ENCODE assay signal across 19 cellular contexts in the genomic region with DNA sequence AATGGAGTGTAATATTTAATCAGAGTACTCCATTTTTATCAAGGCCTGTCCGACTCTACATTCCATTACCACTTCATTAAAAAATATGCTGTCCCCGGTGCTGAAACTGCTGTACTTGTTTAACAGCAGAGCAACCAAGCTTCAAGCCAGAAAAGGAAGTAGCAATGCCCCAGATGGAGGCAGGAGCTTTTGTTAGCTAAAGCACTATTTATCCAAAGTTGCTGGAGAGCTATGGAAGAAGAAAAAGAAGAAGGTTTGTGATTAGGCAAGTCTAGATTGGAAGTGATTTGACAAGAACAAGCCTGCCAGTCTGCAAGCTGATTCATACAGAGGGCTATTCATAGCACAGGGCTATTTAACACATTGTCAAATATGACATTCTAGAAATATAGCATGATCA.
DNase-seq lines count a peak whose midpoint lies in the region; ATAC-seq and TF ChIP-seq lines count a peak whose summit lies in the region.
"Had no signal": no experiment of that assay in that cellular context is flagged by ENCODE, and none has a peak within 500 bp of the region (broad histone marks: within the 10 kb centered on the region; RNA-seq: fewer than 3 reads in every experiment).

No MANE protein-coding gene starts in this region.

- no peaks in the 10 kb centered on the region for H3K4me1 ChIP-seq in HEK293 (ENCODE audit: control insufficient read depth, insufficient read depth, low read length)
- H3K4me1 ChIP-seq: lower lobe of right lung, sigmoid colon, transverse colon had no signal

- no peak for TF ChIP-seq CTCF in HEK293 (tag by site-specific recombination; IDR thresholded peaks at IDR 0.05)
- no peak for TF ChIP-seq CTCF in nephron progenitor cell (IDR thresholded peaks at IDR 0.05)

- DNase-seq in epidermal melanocyte (ENCODE audit: insufficient read length, low spot score) (peak; percentile 21), nephron progenitor cell (peak; percentile 10), midbrain (lab: John Stamatoyannopoulos, UW) (no peak), T-helper 1 cell (no peak), NCI-H510A (lab: John Stamatoyannopoulos, UW) (no peak)
- DNase-seq: activated naive CD4-positive, alpha-beta T cell treated with anti-CD3 and anti-CD28 coated beads, Interleukin-2, amount 50 U/mL, for 16 hours; lower lobe of right lung; NCI-H1105; NCI-H2227 treated with DMSO at 0.1 percent for 48 hours; sigmoid colon; stimulated activated CD4-positive, alpha-beta T cell treated with anti-CD3 and anti-CD28 coated beads, Interleukin-4, amount 100 ng/mL, for 24 hours; transverse colon had no signal

- H3K4me1 Mint-ChIP-seq in nephron progenitor cell, result peaks cover 21% of the 10 kb centered on the region
- H3K4me1 Mint-ChIP-seq: central memory CD8-positive, alpha-beta T cell; neural crest cell had no signal

- H3K27me3 Mint-ChIP-seq in nephron progenitor cell (ENCODE audit: low read depth, poor library complexity), result peaks cover 7% of the 10 kb centered on the region
- H3K27me3 Mint-ChIP-seq: central memory CD8-positive, alpha-beta T cell had no signal

- no peaks in the 10 kb centered on the region for H3K36me3 ChIP-seq in HEK293 (ENCODE audit: control insufficient read depth in 2 of 2, insufficient read depth in 1 of 2, low read length in 2 of 2)
- H3K36me3 ChIP-seq: lower lobe of right lung, sigmoid colon, transverse colon had no signal

- no peak for ATAC-seq in HG03571 (IDR thresholded peaks at IDR 0.05; ENCODE audit: unreplicated experiment)
- ATAC-seq: lower lobe of right lung, WTC11 had no signal

- H3K4me3 Mint-ChIP-seq in nephron progenitor cell, result no peak overlapping the region
- H3K4me3 Mint-ChIP-seq: central memory CD8-positive, alpha-beta T cell; neural crest cell; WTC11 had no signal

- H3K9me3 Mint-ChIP-seq in nephron progenitor cell, result no peaks in the 10 kb centered on the region
- H3K9me3 Mint-ChIP-seq: neural crest cell, WTC11 had no signal

- no peak overlapping the region for H3K27ac Mint-ChIP-seq in nephron progenitor cell
- H3K27ac Mint-ChIP-seq: WTC11 had no signal

- no peaks in the 10 kb centered on the region for H3K36me3 Mint-ChIP-seq in nephron progenitor cell (ENCODE audit: low read depth)
- H3K36me3 Mint-ChIP-seq: WTC11 had no signal

- CTCF ChIA-PET in HEK293 (lab: Yijun Ruan, JAX), result interaction anchor here (0.6 to 1.2 kb wide), 2 partner anchors 10 to 153 kb away, joined by 5 read pairs; no protein-coding TSS in a partner anchor

- no peak overlapping the region for H3K27ac ChIP-seq in HEK293 (ENCODE audit: extremely low read depth, low read depth, low read length)
- H3K27ac ChIP-seq: C4-2B, lower lobe of right lung, sigmoid colon, transverse colon had no signal

- POLR2A ChIA-PET in HEK293 (lab: Yijun Ruan, JAX), result no interaction called here

- no peak overlapping the region for H3K4me3 ChIP-seq in HEK293 (ENCODE audit: low read depth, low read length)
- H3K4me3 ChIP-seq: lower lobe of right lung, sigmoid colon, transverse colon had no signal

- no peaks in the 10 kb centered on the region for H3K9me3 ChIP-seq in HEK293 (ENCODE audit: control insufficient read depth, insufficient read depth, low read depth, low read length)
- H3K9me3 ChIP-seq: lower lobe of right lung, sigmoid colon, transverse colon had no signal

TF ChIP-seq in HEK293, 187 proteins besides CTCF, POLR2A, EP300 and RAD21 (continues in another document):
- TF ChIP-seq, protein P1, sequence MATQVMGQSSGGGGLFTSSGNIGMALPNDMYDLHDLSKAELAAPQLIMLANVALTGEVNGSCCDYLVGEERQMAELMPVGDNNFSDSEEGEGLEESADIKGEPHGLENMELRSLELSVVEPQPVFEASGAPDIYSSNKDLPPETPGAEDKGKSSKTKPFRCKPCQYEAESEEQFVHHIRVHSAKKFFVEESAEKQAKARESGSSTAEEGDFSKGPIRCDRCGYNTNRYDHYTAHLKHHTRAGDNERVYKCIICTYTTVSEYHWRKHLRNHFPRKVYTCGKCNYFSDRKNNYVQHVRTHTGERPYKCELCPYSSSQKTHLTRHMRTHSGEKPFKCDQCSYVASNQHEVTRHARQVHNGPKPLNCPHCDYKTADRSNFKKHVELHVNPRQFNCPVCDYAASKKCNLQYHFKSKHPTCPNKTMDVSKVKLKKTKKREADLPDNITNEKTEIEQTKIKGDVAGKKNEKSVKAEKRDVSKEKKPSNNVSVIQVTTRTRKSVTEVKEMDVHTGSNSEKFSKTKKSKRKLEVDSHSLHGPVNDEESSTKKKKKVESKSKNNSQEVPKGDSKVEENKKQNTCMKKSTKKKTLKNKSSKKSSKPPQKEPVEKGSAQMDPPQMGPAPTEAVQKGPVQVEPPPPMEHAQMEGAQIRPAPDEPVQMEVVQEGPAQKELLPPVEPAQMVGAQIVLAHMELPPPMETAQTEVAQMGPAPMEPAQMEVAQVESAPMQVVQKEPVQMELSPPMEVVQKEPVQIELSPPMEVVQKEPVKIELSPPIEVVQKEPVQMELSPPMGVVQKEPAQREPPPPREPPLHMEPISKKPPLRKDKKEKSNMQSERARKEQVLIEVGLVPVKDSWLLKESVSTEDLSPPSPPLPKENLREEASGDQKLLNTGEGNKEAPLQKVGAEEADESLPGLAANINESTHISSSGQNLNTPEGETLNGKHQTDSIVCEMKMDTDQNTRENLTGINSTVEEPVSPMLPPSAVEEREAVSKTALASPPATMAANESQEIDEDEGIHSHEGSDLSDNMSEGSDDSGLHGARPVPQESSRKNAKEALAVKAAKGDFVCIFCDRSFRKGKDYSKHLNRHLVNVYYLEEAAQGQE (tag by site-specific recombination; IDR thresholded peaks at IDR 0.05), result peak; percentile 85
- no peak for TF ChIP-seq SP2 (tag by site-specific recombination; IDR thresholded peaks at IDR 0.05)
- TF ChIP-seq, protein P2, sequence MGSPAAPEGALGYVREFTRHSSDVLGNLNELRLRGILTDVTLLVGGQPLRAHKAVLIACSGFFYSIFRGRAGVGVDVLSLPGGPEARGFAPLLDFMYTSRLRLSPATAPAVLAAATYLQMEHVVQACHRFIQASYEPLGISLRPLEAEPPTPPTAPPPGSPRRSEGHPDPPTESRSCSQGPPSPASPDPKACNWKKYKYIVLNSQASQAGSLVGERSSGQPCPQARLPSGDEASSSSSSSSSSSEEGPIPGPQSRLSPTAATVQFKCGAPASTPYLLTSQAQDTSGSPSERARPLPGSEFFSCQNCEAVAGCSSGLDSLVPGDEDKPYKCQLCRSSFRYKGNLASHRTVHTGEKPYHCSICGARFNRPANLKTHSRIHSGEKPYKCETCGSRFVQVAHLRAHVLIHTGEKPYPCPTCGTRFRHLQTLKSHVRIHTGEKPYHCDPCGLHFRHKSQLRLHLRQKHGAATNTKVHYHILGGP (tag by site-specific recombination; IDR thresholded peaks at IDR 0.05), result no peak

TF ChIP-seq in PFSK-1, 5 proteins besides CTCF, POLR2A, EP300 and RAD21:
- TF ChIP-seq, protein P1 (IDR thresholded peaks at IDR 0.05; ENCODE audit: insufficient read depth in 1 of 2, low read depth in 2 of 2, low read length in 2 of 2), result peak; percentile 33 to 90; a peak in 3 of 4 replicates
- TF ChIP-seq FOXP2 (optimal IDR thresholded peaks at IDR 0.05; ENCODE audit: borderline replicate concordance, extremely low read depth, extremely low read length, insufficient read depth), result no peak
TF ChIP-seq in PFSK-1: peak in this region for 1.

Comparison
In these comparisons a context has a peak if more than half of its experiments do, and no peak if none do; other contexts are left out.
1. DNase-seq: peak in epidermal melanocyte (single experiment) and nephron progenitor cell (single experiment); none in midbrain (single experiment), T-helper 1 cell (0 of 5) and NCI-H510A (single experiment).